29 cellular contexts compared by ENCODE assay signal in the genomic region with DNA sequence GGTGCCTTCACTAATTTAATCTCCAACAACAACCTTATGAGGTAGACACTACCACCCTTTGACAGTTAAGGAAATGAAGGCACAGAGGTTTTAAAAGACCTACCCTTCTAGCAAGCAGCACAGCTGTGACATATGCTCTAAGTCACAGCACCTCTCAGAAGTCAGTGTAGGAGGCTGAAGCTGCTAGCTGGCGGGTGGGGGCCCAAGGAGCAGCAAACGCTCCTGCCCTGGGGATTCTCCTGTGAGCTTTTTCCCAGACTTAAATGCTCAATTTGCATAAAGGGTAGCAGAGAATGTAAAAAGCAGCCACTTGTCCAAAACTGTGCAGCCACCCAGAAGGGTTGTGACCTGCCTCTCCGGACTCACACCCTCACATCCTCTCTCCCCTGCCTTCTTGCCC. TPM values are rescaled to one million over a fixed set of nuclear protein-coding genes. Genes with fewer than 3 reads are reported as not detected.
A peak's percentile ranks its signal among the peaks of the same experiment; 100 is the strongest.
DNase-seq lines count a peak whose midpoint lies in the region; ATAC-seq and TF ChIP-seq lines count a peak whose summit lies in the region.
"Had no signal": no experiment of that assay in that cellular context is flagged by ENCODE, and none has a peak within 500 bp of the region (broad histone marks: within the 10 kb centered on the region; RNA-seq: fewer than 3 reads in every experiment).

No MANE protein-coding gene starts in this region.

- peak overlapping the region; percentile 51; the same call in 1 of the 2 replicates for H2AFZ ChIP-seq in OCI-LY7 (ENCODE audit: low read length)
- H2AFZ ChIP-seq: GM23338 had no signal

- H3K27me3 ChIP-seq in lower lobe of right lung (ENCODE audit: low read depth) = no peaks in the 10 kb centered on the region
- H3K27me3 ChIP-seq: ascending aorta, neutrophil had no signal

- H3K9me2 ChIP-seq in OCI-LY7 (ENCODE audit: insufficient read depth, low read length) = no peaks in the 10 kb centered on the region

- no peaks in the 10 kb centered on the region for H3K79me2 ChIP-seq in OCI-LY7 (ENCODE audit: insufficient read depth, low read depth, low read length)

- H3K36me3 Mint-ChIP-seq in activated naive CD8-positive, alpha-beta T cell treated with anti-CD3 and anti-CD28 coated beads, Interleukin-2, amount 10 ng/mL, durations not matched to agents 7 days and 5 days = no peaks in the 10 kb centered on the region
- H3K36me3 Mint-ChIP-seq in activated naive CD8-positive, alpha-beta T cell treated with anti-CD3 and anti-CD28 coated beads for 36 hours = peaks cover 5% of the 10 kb centered on the region
- H3K36me3 Mint-ChIP-seq: WTC11 had no signal

- no peak overlapping the region for H3K27ac Mint-ChIP-seq in activated naive CD8-positive, alpha-beta T cell treated with anti-CD3 and anti-CD28 coated beads, Interleukin-2, amount 10 ng/mL, durations not matched to agents 7 days and 5 days
- no peak overlapping the region for H3K27ac Mint-ChIP-seq in activated naive CD8-positive, alpha-beta T cell treated with anti-CD3 and anti-CD28 coated beads for 36 hours
- H3K27ac Mint-ChIP-seq: activated CD4-positive, alpha-beta memory T cell treated with anti-CD3 and anti-CD28 coated beads for 36 hours; GM23338; HFFc6; stimulated activated naive CD8-positive, alpha-beta T cell treated with anti-CD3 and anti-CD28 coated beads, Interleukin-15, Interleukin-2, amounts not matched to agents 100 ng/mL and 50 ng/mL, for 24 hours; WTC11 had no signal

- H3K27ac ChIP-seq in OCI-LY7 (ENCODE audit: low read depth, low read length, poor library complexity, severe bottlenecking) (peak overlapping the region; percentile 12), lower lobe of right lung (no peak overlapping the region)
- H3K27ac ChIP-seq: ascending aorta, coronary artery, left ventricle myocardium inferior, neutrophil, thoracic aorta had no signal

- intact Hi-C loops in OCI-LY7 (cut with micrococcal nuclease; ENCODE audit: unreplicated experiment) (no loop called here), lower lobe of right lung (cut with DNase I) (no loop called here)

- H3K9me3 ChIP-seq in OCI-LY7 (ENCODE audit: low read length) = no peaks in the 10 kb centered on the region
- H3K9me3 ChIP-seq in lower lobe of right lung = no peaks in the 10 kb centered on the region
- H3K9me3 ChIP-seq: ascending aorta, left ventricle myocardium inferior, neutrophil, thoracic aorta had no signal

- no peak overlapping the region for H3K4me3 ChIP-seq in OCI-LY7 (ENCODE audit: low read depth, low read length, poor library complexity, severe bottlenecking)
- no peak overlapping the region for H3K4me3 ChIP-seq in lower lobe of right lung
- H3K4me3 ChIP-seq: ascending aorta, coronary artery, GM23338, left ventricle myocardium inferior, thoracic aorta had no signal

- H3K27me3 Mint-ChIP-seq in activated naive CD8-positive, alpha-beta T cell treated with anti-CD3 and anti-CD28 coated beads, Interleukin-2, amount 10 ng/mL, durations not matched to agents 7 days and 5 days = no peaks in the 10 kb centered on the region
- H3K27me3 Mint-ChIP-seq in activated naive CD8-positive, alpha-beta T cell treated with anti-CD3 and anti-CD28 coated beads for 36 hours = no peaks in the 10 kb centered on the region
- H3K27me3 Mint-ChIP-seq: activated CD4-positive, alpha-beta memory T cell treated with anti-CD3 and anti-CD28 coated beads for 36 hours; stimulated activated naive CD8-positive, alpha-beta T cell treated with anti-CD3 and anti-CD28 coated beads, Interleukin-15, Interleukin-2, amounts not matched to agents 100 ng/mL and 50 ng/mL, for 24 hours had no signal

- H3K9me3 Mint-ChIP-seq in activated naive CD8-positive, alpha-beta T cell treated with anti-CD3 and anti-CD28 coated beads, Interleukin-2, amount 10 ng/mL, durations not matched to agents 7 days and 5 days = no peaks in the 10 kb centered on the region
- H3K9me3 Mint-ChIP-seq in activated naive CD8-positive, alpha-beta T cell treated with anti-CD3 and anti-CD28 coated beads for 36 hours = peaks cover 6% of the 10 kb centered on the region
- H3K9me3 Mint-ChIP-seq: GM23338, HFFc6 had no signal

- no peak overlapping the region for H3K4me3 Mint-ChIP-seq in activated naive CD8-positive, alpha-beta T cell treated with anti-CD3 and anti-CD28 coated beads, Interleukin-2, amount 10 ng/mL, durations not matched to agents 7 days and 5 days
- H3K4me3 Mint-ChIP-seq in activated naive CD8-positive, alpha-beta T cell treated with anti-CD3 and anti-CD28 coated beads for 36 hours = no peak overlapping the region
- H3K4me3 Mint-ChIP-seq: activated CD4-positive, alpha-beta memory T cell treated with anti-CD3 and anti-CD28 coated beads for 36 hours; GM23338; HFFc6; stimulated activated naive CD8-positive, alpha-beta T cell treated with anti-CD3 and anti-CD28 coated beads, Interleukin-15, Interleukin-2, amounts not matched to agents 100 ng/mL and 50 ng/mL, for 24 hours; WTC11 had no signal

- peaks cover 35% of the 10 kb centered on the region for H3K4me1 Mint-ChIP-seq in activated naive CD8-positive, alpha-beta T cell treated with anti-CD3 and anti-CD28 coated beads, Interleukin-2, amount 10 ng/mL, durations not matched to agents 7 days and 5 days
- peaks cover 42% of the 10 kb centered on the region for H3K4me1 Mint-ChIP-seq in activated naive CD8-positive, alpha-beta T cell treated with anti-CD3 and anti-CD28 coated beads for 36 hours

- CTCF ChIA-PET in OCI-LY7 (lab: Charles Lee; ENCODE audit: unreplicated experiment) = interaction anchor here (0.6 to 0.9 kb wide), 2 partner anchors 19 to 191 kb away, joined by 3 read pairs; no protein-coding TSS in a partner anchor

- H4K20me1 ChIP-seq in OCI-LY7 (ENCODE audit: insufficient read depth, low read length) = no peaks in the 10 kb centered on the region

- peak overlapping the region; percentile 41 for H3K4me2 ChIP-seq in OCI-LY7 (ENCODE audit: low read length)
- H3K4me2 ChIP-seq: GM23338 had no signal

- no TSS peak for BruUV-seq in OCI-LY7 (replicated peaks; lab: Mats Ljungman, UMichigan)

- H3K4me1 ChIP-seq in OCI-LY7 (ENCODE audit: insufficient read depth, low read length, poor library complexity, severe bottlenecking) (peaks cover 31% of the 10 kb centered on the region), lower lobe of right lung (peaks cover 12% of the 10 kb centered on the region)

- H3K36me3 ChIP-seq in OCI-LY7 (ENCODE audit: insufficient read depth, low read length) = peaks cover 7% of the 10 kb centered on the region
- H3K36me3 ChIP-seq in lower lobe of right lung = no peaks in the 10 kb centered on the region
- H3K36me3 ChIP-seq: ascending aorta, left ventricle myocardium inferior, neutrophil, thoracic aorta had no signal

- POLR2A ChIA-PET in activated naive CD8-positive, alpha-beta T cell treated with anti-CD3 and anti-CD28 coated beads, Interleukin-2, amount 10 ng/mL, durations not matched to agents 7 days and 5 days (lab: Charles Lee) = interaction anchor here (0.5 to 1.2 kb wide), 3 partner anchors 10 to 1440 kb away, joined by 3 to 4 read pairs (median 4); no protein-coding TSS in a partner anchor
- POLR2A ChIA-PET in OCI-LY7 (lab: Charles Lee) = no interaction called here

- ATAC-seq in activated naive CD8-positive, alpha-beta T cell treated with anti-CD3 and anti-CD28 coated beads, Interleukin-2, amount 10 ng/mL, durations not matched to agents 7 days and 5 days (ENCODE audit: low read depth) = peak; percentile 13
- ATAC-seq in left lobe of liver (no peak), lower lobe of right lung (no peak), HG03571 (IDR thresholded peaks at IDR 0.05; ENCODE audit: unreplicated experiment) (no peak)
- ATAC-seq: GM23338, right cardiac atrium, WTC11 had no signal

- TF ChIP-seq CTCF in OCI-LY7 (conservative IDR thresholded peaks at IDR 0.05; ENCODE audit: low read length) (no peak), lower lobe of right lung (IDR thresholded peaks at IDR 0.05) (no peak)

- peak; percentile 10 for DNase-seq in activated naive CD8-positive, alpha-beta T cell treated with anti-CD3 and anti-CD28 coated beads, Interleukin-2, amount 10 ng/mL, durations not matched to agents 7 days and 5 days
- DNase-seq in activated naive CD8-positive, alpha-beta T cell treated with anti-CD3 and anti-CD28 coated beads for 36 hours = no peak
- DNase-seq in OCI-LY7 (ENCODE audit: low spot score) = peak; percentile 29
- peak; percentile 38 for DNase-seq in left lobe of liver (ENCODE audit: low spot score)
- DNase-seq in cerebellum (ENCODE audit: low spot score) = no peak
- no peak for DNase-seq in lower lobe of right lung
- DNase-seq: activated CD4-positive, alpha-beta memory T cell treated with anti-CD3 and anti-CD28 coated beads for 36 hours; COR-L47; effector memory CD4-positive, alpha-beta T cell; erythroblast; HFFc6; left ventricle myocardium inferior; NCI-H1092 treated with DMSO at 0.1 percent for 48 hours; NCI-H187; NCI-H2171 treated with DMSO at 0.1 percent for 48 hours; NCI-H510A; OCI-M1; right cardiac atrium; stimulated activated CD4-positive, alpha-beta T cell treated with anti-CD3 and anti-CD28 coated beads, Interleukin-2, amount 100 ng/mL, for 24 hours; T-helper 1 cell had no signal

RNA-seq across cellular contexts. Expression of gene ARMC12, which starts 23.4 kb away (rescaled TPM):
- total RNA-seq in activated naive CD8-positive, alpha-beta T cell treated with anti-CD3 and anti-CD28 coated beads, Interleukin-2, amount 10 ng/mL, durations not matched to agents 7 days and 5 days = under 1 TPM; 0.85 to 0.97 TPM
- total RNA-seq in activated naive CD8-positive, alpha-beta T cell treated with anti-CD3 and anti-CD28 coated beads for 36 hours = 1 to 10 TPM; 1.8 to 2.0 TPM
- total RNA-seq in OCI-LY7 (2014; rRNA removed; shearing (Covaris generic)) = 3.4 and 3.7 TPM in 2 replicates
- total RNA-seq in OCI-LY7 (2022) (4.4 and 4.9 TPM in 2 replicates), left lobe of liver (4.6 TPM), cerebellum (0.54 TPM), lower lobe of right lung (not detected)
- total RNA-seq: ascending aorta, HT1080, left ventricle myocardium inferior, thoracic aorta had no signal

RNA-seq across cellular contexts. Expression of gene FKBP5, which starts 24.7 kb away (rescaled TPM):
- total RNA-seq in activated naive CD8-positive, alpha-beta T cell treated with anti-CD3 and anti-CD28 coated beads, Interleukin-2, amount 10 ng/mL, durations not matched to agents 7 days and 5 days = 10 to 100 TPM; 78.6 to 79.8 TPM
- total RNA-seq in activated naive CD8-positive, alpha-beta T cell treated with anti-CD3 and anti-CD28 coated beads for 36 hours = 100 to 1,000 TPM; 110 TPM
- 42.5 and 43.2 TPM in 2 replicates for total RNA-seq in OCI-LY7 (2014; rRNA removed; shearing (Covaris generic))
- total RNA-seq in OCI-LY7 (2022) = 79.1 and 81.4 TPM in 2 replicates
- total RNA-seq in left lobe of liver = 156 TPM
- 4.6 TPM for total RNA-seq in cerebellum
- 128 TPM for total RNA-seq in lower lobe of right lung

Comparison
In these comparisons a context has a peak if more than half of its experiments do, and no peak if none do; other contexts are left out.
1. DNase-seq: peak in activated naive CD8-positive, alpha-beta T cell treated with anti-CD3 and anti-CD28 coated beads, Interleukin-2, amount 10 ng/mL, durations not matched to agents 7 days and 5 days (single experiment), OCI-LY7 (single experiment) and left lobe of liver (single experiment); none in activated naive CD8-positive, alpha-beta T cell treated with anti-CD3 and anti-CD28 coated beads for 36 hours (single experiment), cerebellum (single experiment) and lower lobe of right lung (single experiment).